ENCODE assay signal across 14 cellular contexts in genomic region chr1:4726620-4727341, GRCh38.
"Had no signal": no experiment of that assay in that cellular context is flagged by ENCODE, and none has a peak within 500 bp of the region (broad histone marks: within the 10 kb centered on the region; RNA-seq: fewer than 3 reads in every experiment).

No MANE protein-coding gene starts in this region.

- H3K9me3 Mint-ChIP-seq: activated B cell treated with CpG ODN at 0.5 μM for 24 hours; activated CD4-positive, alpha-beta T cell treated with anti-CD3 and anti-CD28 coated beads, Interleukin-2, amount 10 ng/mL, durations not matched to agents 7 days and 5 days; activated naive CD4-positive, alpha-beta T cell treated with anti-CD3 and anti-CD28 coated beads, Interleukin-2, amount 10 ng/mL, durations not matched to agents 7 days and 5 days; activated T-helper 2 cell treated with anti-CD3 and anti-CD28 coated beads, Interferon-gamma antibody, Interleukin-2, Interleukin-4, amounts not matched to agents 10 μg/mL and 5 μg/mL and 100 μg/mL, durations not matched to agents 14 hours and 24 hours and 36 hours had no signal

- ATAC-seq: heart right ventricle had no signal

- H3K4me1 Mint-ChIP-seq: activated B cell treated with CpG ODN at 0.5 μM for 24 hours; activated CD4-positive, alpha-beta T cell treated with anti-CD3 and anti-CD28 coated beads, Interleukin-2, amount 10 ng/mL, durations not matched to agents 7 days and 5 days; activated naive CD4-positive, alpha-beta T cell treated with anti-CD3 and anti-CD28 coated beads, Interleukin-2, amount 10 ng/mL, durations not matched to agents 7 days and 5 days had no signal

- H3K9me3 ChIP-seq: colonic mucosa, heart right ventricle, neutrophil, right atrium auricular region, uterus had no signal

- H3K36me3 Mint-ChIP-seq: activated naive CD4-positive, alpha-beta T cell treated with anti-CD3 and anti-CD28 coated beads, Interleukin-2, amount 10 ng/mL, durations not matched to agents 7 days and 5 days; naive B cell had no signal

- H3K27ac Mint-ChIP-seq: activated B cell treated with CpG ODN at 0.5 μM for 24 hours; activated CD4-positive, alpha-beta T cell treated with anti-CD3 and anti-CD28 coated beads, Interleukin-2, amount 10 ng/mL, durations not matched to agents 7 days and 5 days; activated T-helper 2 cell treated with anti-CD3 and anti-CD28 coated beads, Interferon-gamma antibody, Interleukin-2, Interleukin-4, amounts not matched to agents 10 μg/mL and 5 μg/mL and 100 μg/mL, durations not matched to agents 14 hours and 24 hours and 36 hours; naive B cell had no signal

- H3K27ac ChIP-seq: cardiac muscle cell, colonic mucosa, heart right ventricle, neutrophil, right atrium auricular region, skin epidermis, uterus had no signal

- H3K27me3 Mint-ChIP-seq: activated B cell treated with CpG ODN at 0.5 μM for 24 hours; activated CD4-positive, alpha-beta T cell treated with anti-CD3 and anti-CD28 coated beads, Interleukin-2, amount 10 ng/mL, durations not matched to agents 7 days and 5 days; activated naive CD4-positive, alpha-beta T cell treated with anti-CD3 and anti-CD28 coated beads, Interleukin-2, amount 10 ng/mL, durations not matched to agents 7 days and 5 days; naive B cell had no signal

- H3K36me3 ChIP-seq: cardiac muscle cell, colonic mucosa, heart right ventricle, right atrium auricular region, uterus had no signal

- H3K4me3 Mint-ChIP-seq: activated B cell treated with CpG ODN at 0.5 μM for 24 hours; activated CD4-positive, alpha-beta T cell treated with anti-CD3 and anti-CD28 coated beads, Interleukin-2, amount 10 ng/mL, durations not matched to agents 7 days and 5 days; activated naive CD4-positive, alpha-beta T cell treated with anti-CD3 and anti-CD28 coated beads, Interleukin-2, amount 10 ng/mL, durations not matched to agents 7 days and 5 days; naive B cell had no signal

- H3K4me3 ChIP-seq: cardiac muscle cell, colonic mucosa, heart right ventricle, right atrium auricular region, skin epidermis, uterus had no signal

- H3K4me1 ChIP-seq: colonic mucosa, heart right ventricle, right atrium auricular region, uterus had no signal

- H3K27me3 ChIP-seq: cardiac muscle cell, colonic mucosa, right atrium auricular region, uterus had no signal

- DNase-seq: activated B cell treated with CpG ODN at 0.5 μM for 24 hours; activated CD4-positive, alpha-beta T cell treated with anti-CD3 and anti-CD28 coated beads, Interleukin-2, amount 10 ng/mL, durations not matched to agents 7 days and 5 days; activated naive CD4-positive, alpha-beta T cell treated with anti-CD3 and anti-CD28 coated beads, Interleukin-2, amount 10 ng/mL, durations not matched to agents 7 days and 5 days; colonic mucosa; effector CD8-positive, alpha-beta T cell; heart right ventricle; midbrain; naive B cell; uterus had no signal
